ENCODE assay signal across 11 cellular contexts in the genomic region with DNA sequence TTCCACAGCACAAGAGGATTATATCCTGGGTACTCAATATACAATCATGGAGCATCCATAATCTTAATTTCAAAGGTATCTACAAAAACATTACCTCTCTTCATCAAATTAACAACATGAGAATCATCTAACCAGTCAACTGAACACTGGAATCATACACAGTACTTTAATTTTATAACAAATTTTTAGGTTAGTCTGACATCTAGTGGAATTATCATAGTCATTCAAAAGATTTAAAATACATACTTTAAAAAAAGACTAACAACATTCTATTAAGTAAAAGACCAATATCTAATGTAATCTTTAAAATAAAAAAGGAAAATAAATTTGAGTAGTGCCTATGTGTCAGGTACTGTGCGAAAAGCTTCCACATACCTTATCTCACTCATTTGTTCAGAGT. TPM values are rescaled to one million over a fixed set of nuclear protein-coding genes. Genes with fewer than 3 reads are reported as not detected.
DNase-seq lines count a peak whose midpoint lies in the region; ATAC-seq, FAIRE-seq and TF ChIP-seq lines count a peak whose summit lies in the region.
"Had no signal": no experiment of that assay in that cellular context is flagged by ENCODE, and none has a peak within 500 bp of the region (broad histone marks: within the 10 kb centered on the region; RNA-seq: fewer than 3 reads in every experiment).

No MANE protein-coding gene starts in this region.

- no peaks in the 10 kb centered on the region for H3K9me3 Mint-ChIP-seq in natural killer cell
- H3K9me3 Mint-ChIP-seq in natural killer cell treated with Interleukin-12 subunit alpha and Interleukin-12 subunit beta and Interleukin-15 and Interleukin-18, amount 100 ng/mL, for 72 hours = no peaks in the 10 kb centered on the region
- H3K9me3 Mint-ChIP-seq in CD8-positive, alpha-beta memory T cell = no peaks in the 10 kb centered on the region

- H2AFZ ChIP-seq in OCI-LY7 (ENCODE audit: low read length) = no peak overlapping the region

- H3K79me2 ChIP-seq in OCI-LY7 (ENCODE audit: insufficient read depth, low read depth, low read length) = no peaks in the 10 kb centered on the region

- H4K20me1 ChIP-seq in OCI-LY7 (ENCODE audit: insufficient read depth, low read length) = no peaks in the 10 kb centered on the region

- CTCF ChIA-PET in OCI-LY7 (lab: Charles Lee; ENCODE audit: unreplicated experiment) = no interaction called here
- CTCF ChIA-PET in CD8-positive, alpha-beta memory T cell (lab: Charles Lee) = no interaction called here

- FAIRE-seq in H54 (lab: Jason Lieb, UNC) = no peak

- no peak overlapping the region for H3K4me2 ChIP-seq in OCI-LY7 (ENCODE audit: low read length)

- H3K27ac ChIP-seq in OCI-LY7 (ENCODE audit: low read depth, low read length, poor library complexity, severe bottlenecking) = no peak overlapping the region
- H3K27ac ChIP-seq in CD8-positive, alpha-beta memory T cell (ENCODE audit: low read depth, low read length) = no peak overlapping the region

- DNase-seq in natural killer cell (no peak), OCI-LY7 (ENCODE audit: low spot score) (peak; percentile 25), fibroblast of the aortic adventitia (ENCODE audit: low read depth) (peak; percentile 66), H54 (ENCODE audit: insufficient read length, low spot score) (no peak), NCI-H82 (lab: John Stamatoyannopoulos, UW) (no peak)
- no peak for DNase-seq in natural killer cell treated with Interleukin-12 subunit alpha and Interleukin-12 subunit beta and Interleukin-15 and Interleukin-18, amount 100 ng/mL, for 72 hours (ENCODE audit: low spot score)
- DNase-seq in CD8-positive, alpha-beta memory T cell = no peak
- DNase-seq: amniotic stem cell, NCI-H2227 treated with DMSO at 0.1 percent for 48 hours had no signal

- no peak for TF ChIP-seq POLR2A in H54 (IDR thresholded peaks at IDR 0.05; ENCODE audit: low read depth, low read length)

- no TSS peak for BruUV-seq in OCI-LY7 (replicated peaks; lab: Mats Ljungman, UMichigan)

- H3K36me3 Mint-ChIP-seq in natural killer cell = no peaks in the 10 kb centered on the region
- H3K36me3 Mint-ChIP-seq in natural killer cell treated with Interleukin-12 subunit alpha and Interleukin-12 subunit beta and Interleukin-15 and Interleukin-18, amount 100 ng/mL, for 72 hours = no peaks in the 10 kb centered on the region
- H3K36me3 Mint-ChIP-seq in CD8-positive, alpha-beta memory T cell = no peaks in the 10 kb centered on the region

- no peak overlapping the region for H3K4me3 ChIP-seq in OCI-LY7 (ENCODE audit: low read depth, low read length, poor library complexity, severe bottlenecking)
- H3K4me3 ChIP-seq in fibroblast of the aortic adventitia (ENCODE audit: low read depth, low read length) = no peak overlapping the region
- no peak overlapping the region for H3K4me3 ChIP-seq in CD8-positive, alpha-beta memory T cell (ENCODE audit: low read length)

- H3K4me1 ChIP-seq in OCI-LY7 (ENCODE audit: insufficient read depth, low read length, poor library complexity, severe bottlenecking) = no peaks in the 10 kb centered on the region
- H3K4me1 ChIP-seq in CD8-positive, alpha-beta memory T cell (ENCODE audit: insufficient read depth, low read length) = no peaks in the 10 kb centered on the region

- POLR2A ChIA-PET in OCI-LY7 (lab: Charles Lee) = interaction anchor here (0.6 kb wide), 1 partner anchor 1626 kb away, joined by 3 read pairs; no protein-coding TSS in a partner anchor
- POLR2A ChIA-PET in CD8-positive, alpha-beta memory T cell (lab: Charles Lee) = no interaction called here

- H3K27me3 ChIP-seq in CD8-positive, alpha-beta memory T cell (ENCODE audit: insufficient read depth, low read length, poor library complexity, severe bottlenecking) = no peaks in the 10 kb centered on the region

- H3K9me3 ChIP-seq in OCI-LY7 (ENCODE audit: low read length) = no peaks in the 10 kb centered on the region
- H3K9me3 ChIP-seq in CD8-positive, alpha-beta memory T cell (ENCODE audit: low read length) = no peaks in the 10 kb centered on the region

- no peaks in the 10 kb centered on the region for H3K36me3 ChIP-seq in OCI-LY7 (ENCODE audit: insufficient read depth, low read length)
- no peaks in the 10 kb centered on the region for H3K36me3 ChIP-seq in CD8-positive, alpha-beta memory T cell (ENCODE audit: insufficient read depth, low read length)

- ATAC-seq in natural killer cell = peak in 2 of 3 donors; percentile 49 to 50
- ATAC-seq in natural killer cell treated with Interleukin-12 subunit alpha and Interleukin-12 subunit beta and Interleukin-15 and Interleukin-18, amount 100 ng/mL, for 72 hours = no peak
- ATAC-seq in GM21528 (IDR thresholded peaks at IDR 0.05; ENCODE audit: low FRiP score, unreplicated experiment) = no peak
- ATAC-seq: sciatic nerve had no signal

- no peaks in the 10 kb centered on the region for H3K4me1 Mint-ChIP-seq in natural killer cell
- no peaks in the 10 kb centered on the region for H3K4me1 Mint-ChIP-seq in natural killer cell treated with Interleukin-12 subunit alpha and Interleukin-12 subunit beta and Interleukin-15 and Interleukin-18, amount 100 ng/mL, for 72 hours (ENCODE audit: low read depth in 2 of 2)
- no peaks in the 10 kb centered on the region for H3K4me1 Mint-ChIP-seq in CD8-positive, alpha-beta memory T cell

- H3K4me3 Mint-ChIP-seq in natural killer cell = no peak overlapping the region
- no peak overlapping the region for H3K4me3 Mint-ChIP-seq in natural killer cell treated with Interleukin-12 subunit alpha and Interleukin-12 subunit beta and Interleukin-15 and Interleukin-18, amount 100 ng/mL, for 72 hours
- no peak overlapping the region for H3K4me3 Mint-ChIP-seq in CD8-positive, alpha-beta memory T cell

- no peak overlapping the region for H3K27ac Mint-ChIP-seq in natural killer cell
- H3K27ac Mint-ChIP-seq in natural killer cell treated with Interleukin-12 subunit alpha and Interleukin-12 subunit beta and Interleukin-15 and Interleukin-18, amount 100 ng/mL, for 72 hours = no peak overlapping the region
- H3K27ac Mint-ChIP-seq in CD8-positive, alpha-beta memory T cell = no peak overlapping the region

- no peaks in the 10 kb centered on the region for H3K9me2 ChIP-seq in OCI-LY7 (ENCODE audit: insufficient read depth, low read length)

- intact Hi-C loops in natural killer cell (cut with micrococcal nuclease) = loop anchor here (5.0 kb wide), 3 partner anchors 185 to 305 kb away; no protein-coding TSS in a partner anchor
- intact Hi-C loops in OCI-LY7 (cut with micrococcal nuclease; ENCODE audit: unreplicated experiment) = loop anchor here (5.0 kb wide), 1 partner anchor 185 kb away; no protein-coding TSS in a partner anchor

- no peaks in the 10 kb centered on the region for H3K27me3 Mint-ChIP-seq in natural killer cell (ENCODE audit: low read depth in 2 of 2)
- H3K27me3 Mint-ChIP-seq in natural killer cell treated with Interleukin-12 subunit alpha and Interleukin-12 subunit beta and Interleukin-15 and Interleukin-18, amount 100 ng/mL, for 72 hours = no peaks in the 10 kb centered on the region
- H3K27me3 Mint-ChIP-seq in CD8-positive, alpha-beta memory T cell = peaks cover 0 to 1% of the 10 kb centered on the region in 2 donors

- TF ChIP-seq CTCF in natural killer cell (IDR thresholded peaks at IDR 0.05) (peak; percentile 49), OCI-LY7 (conservative IDR thresholded peaks at IDR 0.05; ENCODE audit: low read length) (peak; percentile 72), fibroblast of the aortic adventitia (IDR thresholded peaks at IDR 0.05; ENCODE audit: insufficient read depth, low read length) (no peak)

RNA-seq across cellular contexts. Expression of a gene that starts 16.8 kb away (rescaled TPM):
- total RNA-seq in natural killer cell = 100 to 1,000 TPM in 2 of 3 donors, 10 to 100 TPM in 1; 98.1 to 114 (median 109) TPM
- total RNA-seq in natural killer cell treated with Interleukin-12 subunit alpha and Interleukin-12 subunit beta and Interleukin-15 and Interleukin-18, amount 100 ng/mL, for 72 hours = 100 to 1,000 TPM in 1 of 2 donors, 10 to 100 TPM in 1; 59.3 to 107 TPM
- total RNA-seq in OCI-LY7 (2014; rRNA removed; shearing (Covaris generic)) = 17.7 and 18.9 TPM in 2 replicates
- 37.5 and 39.7 TPM in 2 replicates for total RNA-seq in OCI-LY7 (2022)
- total RNA-seq in fibroblast of the aortic adventitia (ENCODE audit: low replicate concordance) = 85.3 and 89.5 TPM in 2 replicates
- 10 to 100 TPM; 66.3 to 69.7 TPM for total RNA-seq in CD8-positive, alpha-beta memory T cell
- polyA plus RNA-seq in CD8-positive, alpha-beta memory T cell = 48.6 TPM

Comparison
In these comparisons a context has a peak if more than half of its experiments do, and no peak if none do; other contexts are left out.
1. ATAC-seq: peak in natural killer cell (2 of 3); none in natural killer cell treated with Interleukin-12 subunit alpha and Interleukin-12 subunit beta and Interleukin-15 and Interleukin-18, amount 100 ng/mL, for 72 hours (0 of 2) and GM21528 (single experiment).
2. DNase-seq: peak in OCI-LY7 (single experiment) and fibroblast of the aortic adventitia (single experiment); none in natural killer cell (single experiment), natural killer cell treated with Interleukin-12 subunit alpha and Interleukin-12 subunit beta and Interleukin-15 and Interleukin-18, amount 100 ng/mL, for 72 hours (single experiment), CD8-positive, alpha-beta memory T cell (0 of 5), H54 (single experiment) and NCI-H82 (single experiment).